In the genomic region with DNA sequence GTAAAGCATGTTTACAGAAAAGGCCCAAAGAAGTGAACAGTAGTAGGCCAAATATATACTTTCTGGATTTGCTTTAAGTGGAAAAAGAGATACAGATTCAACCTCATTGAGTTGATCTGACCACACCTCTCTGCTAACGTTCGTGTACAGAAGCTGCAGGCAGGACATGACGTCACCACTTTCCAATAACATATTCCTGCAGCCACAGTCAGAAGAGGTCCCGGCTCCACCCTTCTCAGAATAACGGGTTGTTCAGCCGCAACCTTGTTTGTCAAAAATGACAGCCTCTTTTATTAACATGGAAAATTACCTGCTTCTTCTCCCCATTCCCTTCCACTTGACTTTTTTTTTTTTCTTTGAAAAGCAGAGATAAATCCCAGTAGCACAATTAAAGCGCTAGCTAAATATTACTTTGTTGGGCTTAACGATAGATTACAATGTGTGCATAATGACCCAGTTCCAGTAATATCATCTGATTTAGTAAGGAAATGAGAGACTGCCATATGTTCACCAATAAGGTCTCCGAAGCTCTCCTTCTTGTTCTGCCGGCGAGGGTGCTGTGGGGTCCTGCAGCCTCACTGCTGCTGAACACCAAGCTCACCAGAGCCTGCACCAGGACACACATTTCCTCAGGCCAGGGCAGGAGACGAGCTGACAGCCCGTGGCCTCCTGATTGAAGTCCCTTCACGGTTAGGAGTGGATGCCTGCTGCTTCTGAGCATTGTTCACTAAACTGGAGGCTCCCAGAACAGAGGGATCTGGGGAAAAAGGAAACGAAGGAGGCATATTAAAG, we compare ENCODE assay signal across 21 cellular contexts.
DNase-seq lines count a peak whose midpoint lies in the region; ATAC-seq and TF ChIP-seq lines count a peak whose summit lies in the region.
"Had no signal": no experiment of that assay in that cellular context is flagged by ENCODE, and none has a peak within 500 bp of the region (broad histone marks: within the 10 kb centered on the region; RNA-seq: fewer than 3 reads in every experiment).

No MANE protein-coding gene starts in this region.

- peaks cover 0 to 79% (median 5%) of the 10 kb centered on the region in 5 experiments for H3K9me3 Mint-ChIP-seq in brain
- H3K9me3 Mint-ChIP-seq in HFFc6, result peaks cover 32% of the 10 kb centered on the region
- H3K9me3 Mint-ChIP-seq in activated CD4-positive, alpha-beta T cell treated with anti-CD3 and anti-CD28 coated beads, Interleukin-2, amount 10 ng/mL, durations not matched to agents 24 days and 14 days, result no peaks in the 10 kb centered on the region
- H3K9me3 Mint-ChIP-seq: activated naive CD4-positive, alpha-beta T cell treated with anti-CD3 and anti-CD28 coated beads, Interleukin-2, amount 50 U/mL, for 24 hours; activated T-helper 1 cell treated with anti-CD3 and anti-CD28 coated beads, Interleukin-12 subunit alpha, Interleukin-12 subunit beta, Interleukin-2, Interleukin-4 antibody, amounts not matched to agents 30 ng/mL and 10 ng/mL and 1 ng/mL, durations not matched to agents 14 hours and 24 hours and 36 hours had no signal

- H3K4me3 Mint-ChIP-seq in brain, result peak overlapping the region in 2 of 5 experiments; percentile 36 to 51
- no peak overlapping the region for H3K4me3 Mint-ChIP-seq in HFFc6
- no peak overlapping the region for H3K4me3 Mint-ChIP-seq in activated CD4-positive, alpha-beta T cell treated with anti-CD3 and anti-CD28 coated beads, Interleukin-2, amount 10 ng/mL, durations not matched to agents 24 days and 14 days
- H3K4me3 Mint-ChIP-seq: activated CD8-positive, alpha-beta memory T cell treated with anti-CD3 and anti-CD28 coated beads, Interleukin-2, amount 10 ng/mL, durations not matched to agents 7 days and 5 days; activated naive CD4-positive, alpha-beta T cell treated with anti-CD3 and anti-CD28 coated beads, Interleukin-2, amount 50 U/mL, for 24 hours; activated T-helper 1 cell treated with anti-CD3 and anti-CD28 coated beads, Interleukin-12 subunit alpha, Interleukin-12 subunit beta, Interleukin-2, Interleukin-4 antibody, amounts not matched to agents 30 ng/mL and 10 ng/mL and 1 ng/mL, durations not matched to agents 14 hours and 24 hours and 36 hours had no signal

- peak overlapping the region in 3 of 5 experiments; percentile 8 to 86 (median 34) for H3K27ac Mint-ChIP-seq in brain
- no peak overlapping the region for H3K27ac Mint-ChIP-seq in HFFc6
- H3K27ac Mint-ChIP-seq in activated CD4-positive, alpha-beta T cell treated with anti-CD3 and anti-CD28 coated beads, Interleukin-2, amount 10 ng/mL, durations not matched to agents 24 days and 14 days, result no peak overlapping the region
- H3K27ac Mint-ChIP-seq: activated CD8-positive, alpha-beta memory T cell treated with anti-CD3 and anti-CD28 coated beads, Interleukin-2, amount 10 ng/mL, durations not matched to agents 7 days and 5 days; activated naive CD4-positive, alpha-beta T cell treated with anti-CD3 and anti-CD28 coated beads, Interleukin-2, amount 50 U/mL, for 24 hours; activated T-helper 1 cell treated with anti-CD3 and anti-CD28 coated beads, Interleukin-12 subunit alpha, Interleukin-12 subunit beta, Interleukin-2, Interleukin-4 antibody, amounts not matched to agents 30 ng/mL and 10 ng/mL and 1 ng/mL, durations not matched to agents 14 hours and 24 hours and 36 hours had no signal

- H3K4me1 ChIP-seq in adrenal gland (replicated peaks in 1 of 2), result peaks cover 0 to 8% of the 10 kb centered on the region in 2 donors

- TF ChIP-seq CTCF in brain (conservative IDR thresholded peaks at IDR 0.05) (no peak), adrenal gland (IDR thresholded peaks at IDR 0.05) (no peak), HFFc6 (IDR thresholded peaks at IDR 0.05) (no peak)

- DNase-seq in A172 (ENCODE audit: low spot score), result peak; percentile 2
- DNase-seq in NCI-H1092 (lab: John Stamatoyannopoulos, UW), result peak; percentile 56
- DNase-seq in NCI-H345 treated with DMSO at 0.1 percent for 48 hours (lab: John Stamatoyannopoulos, UW; ENCODE audit: unreplicated experiment), result peak; percentile 23
- no peak for DNase-seq in adrenal gland
- no peak for DNase-seq in HFFc6
- DNase-seq in activated CD4-positive, alpha-beta T cell treated with anti-CD3 and anti-CD28 coated beads, Interleukin-2, amount 10 ng/mL, durations not matched to agents 24 days and 14 days, result no peak
- DNase-seq: ACHN; activated CD4-positive, alpha-beta T cell treated with anti-CD3 and anti-CD28 coated beads for 48 hours; activated CD8-positive, alpha-beta memory T cell treated with anti-CD3 and anti-CD28 coated beads, Interleukin-2, amount 10 ng/mL, durations not matched to agents 7 days and 5 days; cerebellar nuclear complex; effector CD4-positive, alpha-beta T cell; mucosa of descending colon; NCI-H1436 treated with DMSO at 0.1 percent for 48 hours; NCI-H82; trophoblast cell had no signal

- H3K4me1 Mint-ChIP-seq in brain (peaks cover 30% of the 10 kb centered on the region), HFFc6 (ENCODE audit: low read depth) (no peaks in the 10 kb centered on the region)
- H3K4me1 Mint-ChIP-seq in activated CD4-positive, alpha-beta T cell treated with anti-CD3 and anti-CD28 coated beads, Interleukin-2, amount 10 ng/mL, durations not matched to agents 24 days and 14 days, result no peaks in the 10 kb centered on the region
- H3K4me1 Mint-ChIP-seq: activated CD8-positive, alpha-beta memory T cell treated with anti-CD3 and anti-CD28 coated beads, Interleukin-2, amount 10 ng/mL, durations not matched to agents 7 days and 5 days; activated naive CD4-positive, alpha-beta T cell treated with anti-CD3 and anti-CD28 coated beads, Interleukin-2, amount 50 U/mL, for 24 hours had no signal

- peaks cover 3% of the 10 kb centered on the region for H3K27me3 Mint-ChIP-seq in brain
- peaks cover 2% of the 10 kb centered on the region; the same call in 1 of the 2 replicates for H3K27me3 Mint-ChIP-seq in HFFc6 (ENCODE audit: insufficient read depth)
- H3K27me3 Mint-ChIP-seq in activated CD4-positive, alpha-beta T cell treated with anti-CD3 and anti-CD28 coated beads, Interleukin-2, amount 10 ng/mL, durations not matched to agents 24 days and 14 days, result no peaks in the 10 kb centered on the region
- H3K27me3 Mint-ChIP-seq: activated CD8-positive, alpha-beta memory T cell treated with anti-CD3 and anti-CD28 coated beads, Interleukin-2, amount 10 ng/mL, durations not matched to agents 7 days and 5 days had no signal

- no peaks in the 10 kb centered on the region for H3K36me3 Mint-ChIP-seq in brain
- H3K36me3 Mint-ChIP-seq in HFFc6 (ENCODE audit: low read depth), result no peaks in the 10 kb centered on the region
- H3K36me3 Mint-ChIP-seq in activated CD4-positive, alpha-beta T cell treated with anti-CD3 and anti-CD28 coated beads, Interleukin-2, amount 10 ng/mL, durations not matched to agents 24 days and 14 days (ENCODE audit: low read depth), result no peaks in the 10 kb centered on the region
- H3K36me3 Mint-ChIP-seq: activated CD8-positive, alpha-beta memory T cell treated with anti-CD3 and anti-CD28 coated beads, Interleukin-2, amount 10 ng/mL, durations not matched to agents 7 days and 5 days; activated naive CD4-positive, alpha-beta T cell treated with anti-CD3 and anti-CD28 coated beads, Interleukin-2, amount 50 U/mL, for 24 hours had no signal

- H3K27ac ChIP-seq in adrenal gland, result no peak overlapping the region
- H3K27ac ChIP-seq: ascending aorta, BLaER1 had no signal

- no peak for ATAC-seq in HG03045 (IDR thresholded peaks at IDR 0.05; ENCODE audit: unreplicated experiment)
- ATAC-seq: activated CD8-positive, alpha-beta memory T cell treated with anti-CD3 and anti-CD28 coated beads, Interleukin-2, amount 10 ng/mL, durations not matched to agents 7 days and 5 days; mucosa of descending colon had no signal

- TF ChIP-seq POLR2A in adrenal gland (IDR thresholded peaks at IDR 0.05), result no peak

- 58 to 64% (median 62%) methylated on average over 15 of the region's 15 CpGs for WGBS in adrenal gland, 4 donors

- intact Hi-C loops in adrenal gland (cut with DNase I), result no loop called here
- intact Hi-C loops in activated CD4-positive, alpha-beta T cell treated with anti-CD3 and anti-CD28 coated beads, Interleukin-2, amount 10 ng/mL, durations not matched to agents 24 days and 14 days (cut with micrococcal nuclease), result no loop called here

- H3K4me3 ChIP-seq in adrenal gland, result no peak overlapping the region
- H3K4me3 ChIP-seq: ascending aorta, BLaER1, mucosa of descending colon had no signal

- no peaks in the 10 kb centered on the region for H3K36me3 ChIP-seq in adrenal gland (replicated peaks in 1 of 2)
- H3K36me3 ChIP-seq: ascending aorta, BLaER1 had no signal

- H3K9me3 ChIP-seq in adrenal gland (replicated peaks in 1 of 3), result no peaks in the 10 kb centered on the region
- H3K9me3 ChIP-seq: ascending aorta, BLaER1 had no signal

- no peaks in the 10 kb centered on the region for H3K27me3 ChIP-seq in adrenal gland
- H3K27me3 ChIP-seq: ascending aorta, BLaER1 had no signal

Comparison
In these comparisons a context has a peak if more than half of its experiments do, and no peak if none do; other contexts are left out.
1. DNase-seq: peak in A172 (single experiment), NCI-H1092 (single experiment) and NCI-H345 treated with DMSO at 0.1 percent for 48 hours (single experiment); none in adrenal gland (0 of 7), HFFc6 (single experiment) and activated CD4-positive, alpha-beta T cell treated with anti-CD3 and anti-CD28 coated beads, Interleukin-2, amount 10 ng/mL, durations not matched to agents 24 days and 14 days (single experiment).
2. H3K27ac Mint-ChIP-seq: peak in brain (3 of 5); none in HFFc6 (single experiment) and activated CD4-positive, alpha-beta T cell treated with anti-CD3 and anti-CD28 coated beads, Interleukin-2, amount 10 ng/mL, durations not matched to agents 24 days and 14 days (single experiment).